ENCODE assay signal across 7 cellular contexts in genomic region chr22:21937821-21938070, GRCh38. TPM values are rescaled to one million over a fixed set of nuclear protein-coding genes. Genes with fewer than 3 reads are reported as not detected.
DNase-seq lines count a peak whose midpoint lies in the region; FAIRE-seq and TF ChIP-seq lines count a peak whose summit lies in the region.

No MANE protein-coding gene starts in this region.

- H3K4me1 ChIP-seq in kidney (ENCODE audit: control insufficient read depth in 1 of 2, insufficient read depth in 1 of 2, low read depth in 1 of 2, low read length in 2 of 2): peaks cover 21 to 40% of the 10 kb centered on the region in 2 donors

- TF ChIP-seq CTCF in kidney (IDR thresholded peaks at IDR 0.05; ENCODE audit: borderline replicate concordance, extremely low read depth, insufficient read depth): no peak

- DNase-seq in HPDE6-E6E7 (ENCODE audit: extremely low spot score) (peak; percentile 69), amniotic stem cell (lab: John Stamatoyannopoulos, UW) (peak; percentile 93), kidney (no peak), substantia nigra (lab: John Stamatoyannopoulos, UW) (peak in 16 of 49 donors; percentile 53 to 79 (median 65)), NCI-H1436 (lab: John Stamatoyannopoulos, UW) (no peak), RCC 7860 (ENCODE audit: low spot score) (no peak)
- no peak for DNase-seq in activated CD8-positive, alpha-beta memory T cell treated with anti-CD3 and anti-CD28 coated beads, Interleukin-2, amount 50 U/mL, for 4 hours

- H3K27ac ChIP-seq in kidney (ENCODE audit: low read depth in 2 of 2, low read length in 2 of 2) (peak overlapping the region; percentile 71 to 98), substantia nigra (ENCODE audit: low read depth, low read length, poor library complexity, severe bottlenecking) (peak overlapping the region; percentile 88)

- no peak for FAIRE-seq in kidney (lab: Jason Lieb, UNC)
- FAIRE-seq in RCC 7860 (lab: Jason Lieb, UNC): no peak

- H3K4me3 ChIP-seq in kidney (ENCODE audit: low read length in 2 of 2): peak overlapping the region; percentile 59 to 95

- H3K9ac ChIP-seq in kidney (ENCODE audit: low read length in 2 of 2): peak overlapping the region; percentile 34 to 80

- no peaks in the 10 kb centered on the region for H3K9me3 ChIP-seq in kidney (ENCODE audit: control insufficient read depth in 1 of 2, low read length in 2 of 2)

- intact Hi-C loops in kidney (cut with DNase I): loop anchor here (10.0 kb wide), 1 partner anchor 223 kb away; no protein-coding TSS in a partner anchor

- peaks cover 2 to 22% of the 10 kb centered on the region in 2 donors for H3K36me3 ChIP-seq in kidney (ENCODE audit: control insufficient read depth in 1 of 2, insufficient read depth in 2 of 2, low read length in 2 of 2)

RNA-seq across cellular contexts. Expression of gene PPM1F, which starts 14.9 kb away (rescaled TPM):
- 42.5 TPM for total RNA-seq in kidney
- 13.8 TPM for polyA plus RNA-seq in kidney (ENCODE audit: insufficient read depth, low read depth, low replicate concordance)

RNA-seq across cellular contexts. Expression of gene TOP3B, which starts 44.8 kb away (rescaled TPM):
- 26.7 TPM for total RNA-seq in kidney
- 8.1 TPM for polyA plus RNA-seq in kidney (ENCODE audit: insufficient read depth, low read depth, low replicate concordance)

Comparison
In these comparisons a context has a peak if more than half of its experiments do, and no peak if none do; other contexts are left out.
1. DNase-seq: peak in HPDE6-E6E7 (single experiment) and amniotic stem cell (single experiment); none in kidney (single experiment), activated CD8-positive, alpha-beta memory T cell treated with anti-CD3 and anti-CD28 coated beads, Interleukin-2, amount 50 U/mL, for 4 hours (single experiment), NCI-H1436 (single experiment) and RCC 7860 (single experiment).